In genomic region chr7:18529213-18529612, GRCh38 we compare ENCODE assay signal across 21 cellular contexts. TPM values are rescaled to one million over a fixed set of nuclear protein-coding genes. Genes with fewer than 3 reads are reported as not detected.
DNase-seq lines count a peak whose midpoint lies in the region; ATAC-seq and TF ChIP-seq lines count a peak whose summit lies in the region.
"Had no signal": no experiment of that assay in that cellular context is flagged by ENCODE, and none has a peak within 500 bp of the region (broad histone marks: within the 10 kb centered on the region; RNA-seq: fewer than 3 reads in every experiment).

No MANE protein-coding gene starts in this region.

- H3K27ac ChIP-seq in BLaER1 treated with 17β-estradiol and CSF1 and Interleukin-3, amounts not matched to agents 10 nM and 100 nM, result peak overlapping the region in 9 of 11 experiments; percentile 2 to 93 (median 90); a peak in 16 of 22 replicates
- peak overlapping the region; percentile 55 to 75 for H3K27ac ChIP-seq in ascending aorta
- H3K27ac ChIP-seq: A549, C4-2B had no signal

- ATAC-seq in stimulated activated naive B cell treated with anti-CD40 and anti-IgM and Interleukin-4, amounts not matched to agents 10 μg/mL and 1 μg/mL and 100 μg/mL, for 72 hours (replicated peaks), result no peak
- ATAC-seq: A549, GM23338, HCT116, Right ventricle myocardium inferior had no signal

- TF ChIP-seq CTCF in LNCaP clone FGC (IDR thresholded peaks at IDR 0.05; ENCODE audit: control insufficient read depth, extremely low read depth, insufficient read depth) (no peak), ascending aorta (IDR thresholded peaks at IDR 0.05) (no peak)

- peak overlapping the region in 2 of 11 experiments; percentile 24 to 54; a peak in 4 of 22 replicates for H3K9ac ChIP-seq in BLaER1 treated with 17β-estradiol and CSF1 and Interleukin-3, amounts not matched to agents 10 nM and 100 nM

- intact Hi-C loops in ascending aorta (cut with DNase I), result no loop called here

- H3K36me3 ChIP-seq in BLaER1 treated with 17β-estradiol and CSF1 and Interleukin-3, amounts not matched to agents 10 nM and 100 nM, result peaks cover 0 to 4% (median 0%) of the 10 kb centered on the region in 11 experiments; a peak in 2 of 22 replicates
- H3K36me3 ChIP-seq in ascending aorta, result no peaks in the 10 kb centered on the region
- H3K36me3 ChIP-seq: Peyer's patch had no signal

- no peaks in the 10 kb centered on the region for H4K20me1 ChIP-seq in BLaER1 treated with 17β-estradiol and CSF1 and Interleukin-3, amounts not matched to agents 10 nM and 100 nM

- no peaks in the 10 kb centered on the region for H3K27me3 ChIP-seq in BLaER1 treated with 17β-estradiol and CSF1 and Interleukin-3, amounts not matched to agents 10 nM and 100 nM
- H3K27me3 ChIP-seq in ascending aorta, result no peaks in the 10 kb centered on the region
- H3K27me3 ChIP-seq: Peyer's patch had no signal

- H3K4me1 Mint-ChIP-seq in stimulated activated naive B cell treated with anti-CD40 and anti-IgM and Interleukin-4, amounts not matched to agents 10 μg/mL and 1 μg/mL and 100 μg/mL, for 72 hours, result peaks cover 36 to 65% of the 10 kb centered on the region in 2 donors

- DNase-seq in LNCaP clone FGC (ENCODE audit: low read depth) (peak; percentile 66), ascending aorta (ENCODE audit: low spot score in 2 of 2) (no peak), NCI-H2171 treated with DMSO at 0.1 percent for 48 hours (lab: John Stamatoyannopoulos, UW) (no peak), OCI-M1 (lab: John Stamatoyannopoulos, UW) (no peak), NCI-H1105 (lab: John Stamatoyannopoulos, UW) (no peak)
- DNase-seq in stimulated activated naive B cell treated with anti-CD40 and anti-IgM and Interleukin-4, amounts not matched to agents 10 μg/mL and 1 μg/mL and 100 μg/mL, for 72 hours, result no peak
- no peak for DNase-seq in stimulated activated CD4-positive, alpha-beta T cell treated with anti-CD3 and anti-CD28 coated beads, Interleukin-4, amount 100 ng/mL, for 4 hours
- DNase-seq: DMS 273 treated with DMSO at 0.1 percent for 48 hours, Kasumi-1, MM.1S, NCI-H1092 treated with DMSO at 0.1 percent for 48 hours, NCI-H1694, NCI-H510A treated with DMSO at 0.1 percent for 48 hours, NCI-H774, Peyer's patch had no signal

- no peaks in the 10 kb centered on the region for H3K27me3 Mint-ChIP-seq in stimulated activated naive B cell treated with anti-CD40 and anti-IgM and Interleukin-4, amounts not matched to agents 10 μg/mL and 1 μg/mL and 100 μg/mL, for 72 hours

- H3K9me3 Mint-ChIP-seq in stimulated activated naive B cell treated with anti-CD40 and anti-IgM and Interleukin-4, amounts not matched to agents 10 μg/mL and 1 μg/mL and 100 μg/mL, for 72 hours, result peaks cover 0 to 4% of the 10 kb centered on the region in 2 donors
- H3K9me3 Mint-ChIP-seq: GM23338 had no signal

- peak overlapping the region; percentile 57 for H3K27ac Mint-ChIP-seq in stimulated activated naive B cell treated with anti-CD40 and anti-IgM and Interleukin-4, amounts not matched to agents 10 μg/mL and 1 μg/mL and 100 μg/mL, for 72 hours
- H3K27ac Mint-ChIP-seq: GM23338 had no signal

- peaks cover 0 to 6% (median 0%) of the 10 kb centered on the region in 11 experiments; a peak in 4 of 22 replicates for H3K9me3 ChIP-seq in BLaER1 treated with 17β-estradiol and CSF1 and Interleukin-3, amounts not matched to agents 10 nM and 100 nM (replicated peaks in 1 of 11)
- no peaks in the 10 kb centered on the region for H3K9me3 ChIP-seq in ascending aorta
- H3K9me3 ChIP-seq: A549, Peyer's patch had no signal

- H3K4me3 Mint-ChIP-seq in stimulated activated naive B cell treated with anti-CD40 and anti-IgM and Interleukin-4, amounts not matched to agents 10 μg/mL and 1 μg/mL and 100 μg/mL, for 72 hours, result no peak overlapping the region
- H3K4me3 Mint-ChIP-seq: GM23338 had no signal

- H3K4me1 ChIP-seq in BLaER1 treated with 17β-estradiol and CSF1 and Interleukin-3, amounts not matched to agents 10 nM and 100 nM, result peaks cover 22 to 91% (median 64%) of the 10 kb centered on the region in 10 experiments
- H3K4me1 ChIP-seq in ascending aorta, result peaks cover 3 to 28% of the 10 kb centered on the region in 2 donors
- H3K4me1 ChIP-seq: A549, Peyer's patch had no signal

- H3K36me3 Mint-ChIP-seq in stimulated activated naive B cell treated with anti-CD40 and anti-IgM and Interleukin-4, amounts not matched to agents 10 μg/mL and 1 μg/mL and 100 μg/mL, for 72 hours, result peaks cover 23 to 35% of the 10 kb centered on the region in 2 donors

- peak overlapping the region in 10 of 11 experiments; percentile 15 to 86 (median 57); a peak in 17 of 22 replicates for H3K4me2 ChIP-seq in BLaER1 treated with 17β-estradiol and CSF1 and Interleukin-3, amounts not matched to agents 10 nM and 100 nM
- H3K4me2 ChIP-seq: A549, GM23338 had no signal

- no peak overlapping the region for H3K4me3 ChIP-seq in BLaER1 treated with 17β-estradiol and CSF1 and Interleukin-3, amounts not matched to agents 10 nM and 100 nM
- H3K4me3 ChIP-seq in LNCaP clone FGC (ENCODE audit: low read depth, low read length) (no peak overlapping the region), ascending aorta (no peak overlapping the region)
- H3K4me3 ChIP-seq: A549, GM23338, Peyer's patch had no signal

RNA-seq across cellular contexts. Expression of gene HDAC9, which starts 33.7 kb away (rescaled TPM):
- 33.4 TPM for total RNA-seq in ascending aorta
